Comparison of ENCODE assay signal across 15 cellular contexts in the genomic region with DNA sequence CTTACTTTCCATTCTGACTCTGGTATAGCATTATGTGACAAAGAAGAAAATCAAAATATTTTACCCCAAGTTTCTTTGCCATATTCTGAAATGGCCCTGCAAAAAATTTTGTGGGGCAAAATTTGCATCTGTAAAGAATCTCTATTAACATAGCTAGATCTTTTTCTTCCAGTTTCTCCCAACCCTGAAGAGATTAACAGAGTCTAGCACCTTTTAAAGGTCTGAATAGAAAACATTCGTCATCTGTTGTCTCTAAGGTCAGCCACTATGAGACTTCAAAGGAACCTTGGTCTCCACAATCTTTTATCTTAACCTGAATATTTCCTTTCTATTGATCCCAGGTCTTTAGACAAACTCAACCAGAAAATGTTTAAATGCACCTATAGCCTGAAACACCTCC.
A peak's percentile ranks its signal among the peaks of the same experiment; 100 is the strongest.
DNase-seq lines count a peak whose midpoint lies in the region; ATAC-seq and TF ChIP-seq lines count a peak whose summit lies in the region.
"Had no signal": no experiment of that assay in that cellular context is flagged by ENCODE, and none has a peak within 500 bp of the region (broad histone marks: within the 10 kb centered on the region; RNA-seq: fewer than 3 reads in every experiment).

No MANE protein-coding gene starts in this region.

- H3K23ac ChIP-seq in mesendoderm (ENCODE audit: low read length): no peak overlapping the region

- peak overlapping the region; percentile 100 for H2BK5ac ChIP-seq in mesendoderm (ENCODE audit: low read length)

- POLR2A ChIA-PET in WTC11 (lab: Charles Lee): no interaction called here

- ATAC-seq in WTC11: no peak
- no peak for ATAC-seq in HG03460 (IDR thresholded peaks at IDR 0.05; ENCODE audit: unreplicated experiment)

- no peak overlapping the region for H3K4me2 ChIP-seq in mesendoderm (ENCODE audit: low read length)

- H3K36me3 ChIP-seq in HUES6 (ENCODE audit: control insufficient read depth, insufficient read depth, low read length) (no peaks in the 10 kb centered on the region), mesendoderm (ENCODE audit: control insufficient read depth, insufficient read depth, low read length) (no peaks in the 10 kb centered on the region), brain microvascular endothelial cell (replicated peaks) (no peaks in the 10 kb centered on the region)

- H3K4me1 ChIP-seq in HUES6 (ENCODE audit: control insufficient read depth, insufficient read depth, low read length) (peaks cover 22% of the 10 kb centered on the region), mesendoderm (ENCODE audit: control insufficient read depth, low read depth, low read length) (peaks cover 10% of the 10 kb centered on the region)

- no CpG with 5 or more reads among the region's 1 CpG for WGBS in mesendoderm (ENCODE audit: extremely low coverage, insufficient coverage, low lambda C conversion rate)

- no peak overlapping the region for H4K8ac ChIP-seq in mesendoderm (ENCODE audit: low read depth, low read length)

- in situ Hi-C loops in brain microvascular endothelial cell (cut with HindIII; ENCODE audit: low pct_ligation_motif_present, low sequenced_read_pairs): no loop called here

- no peak overlapping the region for H2BK15ac ChIP-seq in mesendoderm (replicated peaks; ENCODE audit: low read depth)

- H4K5ac ChIP-seq in mesendoderm (ENCODE audit: low read length): no peak overlapping the region

- peak overlapping the region; percentile 90 for H3K56ac ChIP-seq in mesendoderm (ENCODE audit: low read length)

- H2BK120ac ChIP-seq in mesendoderm (ENCODE audit: low read depth, low read length): peak overlapping the region; percentile 100

- peaks cover 3% of the 10 kb centered on the region; the same call in 1 of the 2 replicates for H3K27me3 Mint-ChIP-seq in WTC11 (ENCODE audit: low read depth)
- H3K27me3 Mint-ChIP-seq: CD4-positive, alpha-beta memory T cell had no signal

- peaks cover 20% of the 10 kb centered on the region for H3K9me3 Mint-ChIP-seq in WTC11

- no peak overlapping the region for H3K4me3 Mint-ChIP-seq in WTC11
- H3K4me3 Mint-ChIP-seq: CD4-positive, alpha-beta memory T cell had no signal

- no peaks in the 10 kb centered on the region for H3K79me1 ChIP-seq in mesendoderm (ENCODE audit: low read length)

- H3K4me3 ChIP-seq in HUES6 (ENCODE audit: low read depth, low read length) (peak overlapping the region; percentile 15; the same call in 1 of the 2 replicates), mesendoderm (ENCODE audit: low read length) (no peak overlapping the region), brain microvascular endothelial cell (ENCODE audit: low read depth, low read length) (no peak overlapping the region)
- H3K4me3 ChIP-seq: GM23248 had no signal

- H3K18ac ChIP-seq in mesendoderm (ENCODE audit: low read length): peak overlapping the region; percentile 99

- peak overlapping the region; percentile 34; the same call in 1 of the 2 replicates for H3K27ac Mint-ChIP-seq in WTC11

- H3K4ac ChIP-seq in mesendoderm (ENCODE audit: low read depth, low read length): peak overlapping the region; percentile 55

- no peaks in the 10 kb centered on the region for H3K27me3 ChIP-seq in HUES6 (ENCODE audit: control insufficient read depth, insufficient read depth, low read length)
- H3K27me3 ChIP-seq in mesendoderm (ENCODE audit: insufficient read depth, low read length, poor library complexity): no peaks in the 10 kb centered on the region
- no peaks in the 10 kb centered on the region for H3K27me3 ChIP-seq in brain microvascular endothelial cell (replicated peaks)

- DNase-seq in WTC11 (ENCODE audit: low spot score): no peak
- peak; percentile 96 for DNase-seq in mesendoderm
- no peak for DNase-seq in NCI-H128 (lab: John Stamatoyannopoulos, UW; ENCODE audit: unreplicated experiment)
- DNase-seq in brain microvascular endothelial cell: no peak
- DNase-seq: C1 segment of cervical spinal cord; Calu3; CD4-positive, alpha-beta memory T cell; COR-L47; DMS53; DND-41; GM23248; H7; HCEC 1CT had no signal

- H3K9ac ChIP-seq in HUES6 (ENCODE audit: low read length) (peak overlapping the region; percentile 94), mesendoderm (ENCODE audit: low read length) (no peak overlapping the region)
- H3K9ac ChIP-seq: GM23248 had no signal

- H3K27ac ChIP-seq in HUES6 (ENCODE audit: low read depth, low read length) (peak overlapping the region; percentile 97; the same call in 1 of the 2 replicates), mesendoderm (ENCODE audit: low read depth, low read length) (peak overlapping the region; percentile 99), brain microvascular endothelial cell (no peak overlapping the region)
- H3K27ac ChIP-seq: GM23248 had no signal

- CTCF ChIA-PET in WTC11 (lab: Charles Lee): no interaction called here

- H3K36me3 Mint-ChIP-seq in WTC11: peaks cover 7% of the 10 kb centered on the region

- peaks cover 36% of the 10 kb centered on the region for H3K4me1 Mint-ChIP-seq in WTC11

- no peaks in the 10 kb centered on the region for H3K79me2 ChIP-seq in mesendoderm (ENCODE audit: control insufficient read depth, insufficient read depth, low read length)

- TF ChIP-seq CTCF in WTC11 (IDR thresholded peaks at IDR 0.05): no peak
- TF ChIP-seq CTCF in brain microvascular endothelial cell (IDR thresholded peaks at IDR 0.05; ENCODE audit: low read depth, low read length, missing control alignments): no peak

- peaks cover 15% of the 10 kb centered on the region; the same call in 1 of the 2 replicates for H3K9me3 ChIP-seq in HUES6 (ENCODE audit: control insufficient read depth, insufficient read depth, low read depth, low read length)

- H2AK5ac ChIP-seq in mesendoderm (ENCODE audit: low read length): no peak overlapping the region

TF ChIP-seq in WTC11, 78 proteins besides CTCF, POLR2A, EP300 and RAD21 (continues in another document):
- TF ChIP-seq OVOL2 (CRISPR knock-in tag; IDR thresholded peaks at IDR 0.05; ENCODE audit: borderline replicate concordance) (no peak), ATF6 (CRISPR knock-in tag; IDR thresholded peaks at IDR 0.05) (no peak), NR1H2 (CRISPR knock-in tag; IDR thresholded peaks at IDR 0.05) (no peak)
- TF ChIP-seq, protein P1, sequence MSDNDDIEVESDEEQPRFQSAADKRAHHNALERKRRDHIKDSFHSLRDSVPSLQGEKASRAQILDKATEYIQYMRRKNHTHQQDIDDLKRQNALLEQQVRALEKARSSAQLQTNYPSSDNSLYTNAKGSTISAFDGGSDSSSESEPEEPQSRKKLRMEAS (CRISPR knock-in tag; IDR thresholded peaks at IDR 0.05): no peak
- TF ChIP-seq, protein P2, sequence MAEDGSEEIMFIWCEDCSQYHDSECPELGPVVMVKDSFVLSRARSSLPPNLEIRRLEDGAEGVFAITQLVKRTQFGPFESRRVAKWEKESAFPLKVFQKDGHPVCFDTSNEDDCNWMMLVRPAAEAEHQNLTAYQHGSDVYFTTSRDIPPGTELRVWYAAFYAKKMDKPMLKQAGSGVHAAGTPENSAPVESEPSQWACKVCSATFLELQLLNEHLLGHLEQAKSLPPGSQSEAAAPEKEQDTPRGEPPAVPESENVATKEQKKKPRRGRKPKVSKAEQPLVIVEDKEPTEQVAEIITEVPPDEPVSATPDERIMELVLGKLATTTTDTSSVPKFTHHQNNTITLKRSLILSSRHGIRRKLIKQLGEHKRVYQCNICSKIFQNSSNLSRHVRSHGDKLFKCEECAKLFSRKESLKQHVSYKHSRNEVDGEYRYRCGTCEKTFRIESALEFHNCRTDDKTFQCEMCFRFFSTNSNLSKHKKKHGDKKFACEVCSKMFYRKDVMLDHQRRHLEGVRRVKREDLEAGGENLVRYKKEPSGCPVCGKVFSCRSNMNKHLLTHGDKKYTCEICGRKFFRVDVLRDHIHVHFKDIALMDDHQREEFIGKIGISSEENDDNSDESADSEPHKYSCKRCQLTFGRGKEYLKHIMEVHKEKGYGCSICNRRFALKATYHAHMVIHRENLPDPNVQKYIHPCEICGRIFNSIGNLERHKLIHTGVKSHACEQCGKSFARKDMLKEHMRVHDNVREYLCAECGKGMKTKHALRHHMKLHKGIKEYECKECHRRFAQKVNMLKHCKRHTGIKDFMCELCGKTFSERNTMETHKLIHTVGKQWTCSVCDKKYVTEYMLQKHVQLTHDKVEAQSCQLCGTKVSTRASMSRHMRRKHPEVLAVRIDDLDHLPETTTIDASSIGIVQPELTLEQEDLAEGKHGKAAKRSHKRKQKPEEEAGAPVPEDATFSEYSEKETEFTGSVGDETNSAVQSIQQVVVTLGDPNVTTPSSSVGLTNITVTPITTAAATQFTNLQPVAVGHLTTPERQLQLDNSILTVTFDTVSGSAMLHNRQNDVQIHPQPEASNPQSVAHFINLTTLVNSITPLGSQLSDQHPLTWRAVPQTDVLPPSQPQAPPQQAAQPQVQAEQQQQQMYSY (CRISPR knock-in tag; IDR thresholded peaks at IDR 0.05): no peak
- TF ChIP-seq, protein P3, sequence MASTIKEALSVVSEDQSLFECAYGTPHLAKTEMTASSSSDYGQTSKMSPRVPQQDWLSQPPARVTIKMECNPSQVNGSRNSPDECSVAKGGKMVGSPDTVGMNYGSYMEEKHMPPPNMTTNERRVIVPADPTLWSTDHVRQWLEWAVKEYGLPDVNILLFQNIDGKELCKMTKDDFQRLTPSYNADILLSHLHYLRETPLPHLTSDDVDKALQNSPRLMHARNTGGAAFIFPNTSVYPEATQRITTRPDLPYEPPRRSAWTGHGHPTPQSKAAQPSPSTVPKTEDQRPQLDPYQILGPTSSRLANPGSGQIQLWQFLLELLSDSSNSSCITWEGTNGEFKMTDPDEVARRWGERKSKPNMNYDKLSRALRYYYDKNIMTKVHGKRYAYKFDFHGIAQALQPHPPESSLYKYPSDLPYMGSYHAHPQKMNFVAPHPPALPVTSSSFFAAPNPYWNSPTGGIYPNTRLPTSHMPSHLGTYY (CRISPR knock-in tag; IDR thresholded peaks at IDR 0.05): no peak
